8 cellular contexts compared by ENCODE assay signal in genomic region chr12:121789800-121790748, GRCh38. TPM values are rescaled to one million over a fixed set of nuclear protein-coding genes. Genes with fewer than 3 reads are reported as not detected.
DNase-seq lines count a peak whose midpoint lies in the region; ATAC-seq and TF ChIP-seq lines count a peak whose summit lies in the region.

No MANE protein-coding gene starts in this region.

- in situ Hi-C loops in GM13976 (cut with MboI; ENCODE audit: low sequenced_read_pairs, unreplicated experiment): no loop called here

- DNase-seq in GM13976 (ENCODE audit: low spot score) (peak; percentile 87), SIG-M5 (lab: John Stamatoyannopoulos, UW) (peak; percentile 65), lung microvascular endothelial cell (ENCODE audit: low read depth in 2 of 2) (peak; percentile 31 to 87), NCI-H187 treated with DMSO at 0.1 percent for 48 hours (lab: John Stamatoyannopoulos, UW) (no peak), AG08396 (ENCODE audit: low spot score) (no peak)
- peak; percentile 79 to 92 (median 86) for DNase-seq in activated naive CD4-positive, alpha-beta T cell (lab: John Stamatoyannopoulos, UW)
- peak; percentile 85 for DNase-seq in stimulated activated CD8-positive, alpha-beta memory T cell treated with anti-CD3 and anti-CD28 coated beads, Interleukin-7, amount 100 ng/mL, for 24 hours (ENCODE audit: low read depth)

- ATAC-seq in HG02884 (IDR thresholded peaks at IDR 0.05; ENCODE audit: unreplicated experiment): peak; percentile 39

- TF ChIP-seq CTCF in GM13976 (IDR thresholded peaks at IDR 0.05; ENCODE audit: borderline replicate concordance, control extremely low read depth, extremely low read depth, insufficient read depth, missing control alignments): no peak

RNA-seq across cellular contexts. Expression of gene RHOF, which starts 3.4 kb away (rescaled TPM):
- total RNA-seq in lung microvascular endothelial cell: 2.6 and 3.3 TPM in 2 replicates

RNA-seq across cellular contexts. Expression of gene SETD1B, which starts 13.7 kb away (rescaled TPM):
- total RNA-seq in lung microvascular endothelial cell: 1.3 and 1.4 TPM in 2 replicates

Comparison
In these comparisons a context has a peak if more than half of its experiments do, and no peak if none do; other contexts are left out.
1. DNase-seq: peak in GM13976 (single experiment), SIG-M5 (single experiment), activated naive CD4-positive, alpha-beta T cell (4 of 4), lung microvascular endothelial cell (2 of 2) and stimulated activated CD8-positive, alpha-beta memory T cell treated with anti-CD3 and anti-CD28 coated beads, Interleukin-7, amount 100 ng/mL, for 24 hours (single experiment); none in NCI-H187 treated with DMSO at 0.1 percent for 48 hours (single experiment) and AG08396 (single experiment).